ENCODE assay signal across 19 cellular contexts in genomic region chr11:36688132-36688531, GRCh38.
A peak's percentile ranks its signal among the peaks of the same experiment; 100 is the strongest.
DNase-seq lines count a peak whose midpoint lies in the region; ATAC-seq and TF ChIP-seq lines count a peak whose summit lies in the region.
"Had no signal": no experiment of that assay in that cellular context is flagged by ENCODE, and none has a peak within 500 bp of the region (broad histone marks: within the 10 kb centered on the region; RNA-seq: fewer than 3 reads in every experiment).

No MANE protein-coding gene starts in this region.

- ATAC-seq in DND-41 (ENCODE audit: insufficient read depth, low read depth) (no peak), mucosa of descending colon (peak; percentile 58), GM18858 (IDR thresholded peaks at IDR 0.05; ENCODE audit: unreplicated experiment) (no peak)
- ATAC-seq: A549; CD8-positive, alpha-beta T cell; GM12878 had no signal

- TF ChIP-seq CTCF in DND-41 (IDR thresholded peaks at IDR 0.05; ENCODE audit: borderline replicate concordance, extremely low read depth, low read length, poor library complexity, severe bottlenecking): no peak
- TF ChIP-seq CTCF in OCI-LY1 (IDR thresholded peaks at IDR 0.05; ENCODE audit: low read length): no peak
- no peak for TF ChIP-seq CTCF in mucosa of descending colon (IDR thresholded peaks at IDR 0.05)
- TF ChIP-seq CTCF in nephron progenitor cell (IDR thresholded peaks at IDR 0.05): no peak
- TF ChIP-seq CTCF in WERI-Rb-1 (IDR thresholded peaks at IDR 0.05; ENCODE audit: low read depth, low read length): no peak

- H3K9ac ChIP-seq in DND-41 (ENCODE audit: low read depth, low read length) (peak overlapping the region; percentile 44), OCI-LY1 (ENCODE audit: low read length) (no peak overlapping the region)
- H3K9ac ChIP-seq: BLaER1 treated with 17β-estradiol and CSF1 and Interleukin-3, amounts not matched to agents 10 nM and 100 nM had no signal

- DNase-seq in DND-41 (no peak), mucosa of descending colon (no peak), nephron progenitor cell (no peak), substantia nigra (lab: John Stamatoyannopoulos, UW) (no peak), WERI-Rb-1 (no peak), DMS79 (lab: John Stamatoyannopoulos, UW) (no peak)
- DNase-seq: AML-193; Caco-2; Calu3; CD4-positive, alpha-beta T cell; CD8-positive, alpha-beta T cell had no signal

- H3K27ac ChIP-seq in DND-41 (ENCODE audit: low read length) (peak overlapping the region; percentile 97), OCI-LY1 (ENCODE audit: low read depth, low read length, poor library complexity, severe bottlenecking) (peak overlapping the region; percentile 48), substantia nigra (ENCODE audit: low read depth, low read length, poor library complexity, severe bottlenecking) (no peak overlapping the region), WERI-Rb-1 (no peak overlapping the region)
- H3K27ac ChIP-seq: 22Rv1; A549; BLaER1 treated with 17β-estradiol and CSF1 and Interleukin-3, amounts not matched to agents 10 nM and 100 nM; C4-2B had no signal

- no peaks in the 10 kb centered on the region for H3K36me3 Mint-ChIP-seq in nephron progenitor cell (ENCODE audit: low read depth)
- H3K36me3 Mint-ChIP-seq: CD8-positive, alpha-beta T cell had no signal

- no peak overlapping the region for H3K4me3 ChIP-seq in DND-41 (ENCODE audit: low read depth in 1 of 2, low read length in 2 of 2)
- H3K4me3 ChIP-seq in OCI-LY1 (ENCODE audit: low read depth, low read length, poor library complexity, severe bottlenecking): no peak overlapping the region
- H3K4me3 ChIP-seq in mucosa of descending colon: no peak overlapping the region
- no peak overlapping the region for H3K4me3 ChIP-seq in WERI-Rb-1 (ENCODE audit: low read depth, low read length)
- H3K4me3 ChIP-seq: A549; BLaER1 treated with 17β-estradiol and CSF1 and Interleukin-3, amounts not matched to agents 10 nM and 100 nM; GM12878 had no signal

- H3K9me2 ChIP-seq in OCI-LY1 (ENCODE audit: low read depth, low read length): no peaks in the 10 kb centered on the region

- H3K4me2 ChIP-seq in DND-41 (ENCODE audit: insufficient read depth, low read length): 0 out of 2 replicates have a peak overlapping the region, but pooled peaks have one; percentile 13
- H3K4me2 ChIP-seq in OCI-LY1 (ENCODE audit: low read length): no peak overlapping the region; the same call in 1 of the 2 replicates
- H3K4me2 ChIP-seq: A549; BLaER1 treated with 17β-estradiol and CSF1 and Interleukin-3, amounts not matched to agents 10 nM and 100 nM had no signal

- H3F3A ChIP-seq in OCI-LY1 (ENCODE audit: insufficient read depth, low read length): no peaks in the 10 kb centered on the region

- peaks cover 14% of the 10 kb centered on the region for H3K27me3 Mint-ChIP-seq in nephron progenitor cell (ENCODE audit: low read depth, poor library complexity)

- no peak overlapping the region for H3K4me3 Mint-ChIP-seq in nephron progenitor cell
- H3K4me3 Mint-ChIP-seq: B cell; CD4-positive, alpha-beta T cell; CD8-positive, alpha-beta T cell had no signal

- H4K20me1 ChIP-seq in DND-41 (ENCODE audit: insufficient read depth, low read length) (no peaks in the 10 kb centered on the region), OCI-LY1 (ENCODE audit: insufficient read depth, low read length) (no peaks in the 10 kb centered on the region)
- H4K20me1 ChIP-seq: BLaER1 treated with 17β-estradiol and CSF1 and Interleukin-3, amounts not matched to agents 10 nM and 100 nM had no signal

- H3K36me3 ChIP-seq in DND-41 (ENCODE audit: insufficient read depth, low read length): no peaks in the 10 kb centered on the region
- H3K36me3 ChIP-seq in OCI-LY1 (ENCODE audit: insufficient read depth, low read length): no peaks in the 10 kb centered on the region
- no peaks in the 10 kb centered on the region for H3K36me3 ChIP-seq in mucosa of descending colon (ENCODE audit: low read depth)
- no peaks in the 10 kb centered on the region for H3K36me3 ChIP-seq in WERI-Rb-1
- H3K36me3 ChIP-seq: BLaER1 treated with 17β-estradiol and CSF1 and Interleukin-3, amounts not matched to agents 10 nM and 100 nM had no signal

- H2AFZ ChIP-seq in DND-41 (ENCODE audit: low read depth, low read length) (no peak overlapping the region), OCI-LY1 (ENCODE audit: low read length) (no peak overlapping the region)

- no peaks in the 10 kb centered on the region for H3K9me3 Mint-ChIP-seq in nephron progenitor cell
- H3K9me3 Mint-ChIP-seq: CD4-positive, alpha-beta T cell; CD8-positive, alpha-beta T cell had no signal

- intact Hi-C loops in mucosa of descending colon (cut with DNase I, micrococcal nuclease): no loop called here

- H3K4me1 Mint-ChIP-seq in nephron progenitor cell: peaks cover 15% of the 10 kb centered on the region
- H3K4me1 Mint-ChIP-seq: B cell had no signal

- H3K4me1 ChIP-seq in DND-41 (ENCODE audit: insufficient read depth, low read length) (peaks cover 100% of the 10 kb centered on the region), OCI-LY1 (ENCODE audit: insufficient read depth, low read length, severe bottlenecking) (peaks cover 80% of the 10 kb centered on the region), mucosa of descending colon (ENCODE audit: low read depth) (no peaks in the 10 kb centered on the region)
- H3K4me1 ChIP-seq: A549, Caco-2 had no signal

- H3K27ac Mint-ChIP-seq in nephron progenitor cell: peak overlapping the region; percentile 20
- H3K27ac Mint-ChIP-seq: B cell; CD4-positive, alpha-beta T cell; CD8-positive, alpha-beta T cell had no signal

- H3K79me2 ChIP-seq in DND-41 (ENCODE audit: insufficient read depth, low read length) (peaks cover 25% of the 10 kb centered on the region), OCI-LY1 (ENCODE audit: insufficient read depth, low read length) (no peaks in the 10 kb centered on the region)

- H3K9me3 ChIP-seq in DND-41 (ENCODE audit: insufficient read depth, low read length, severe bottlenecking) (no peaks in the 10 kb centered on the region), OCI-LY1 (ENCODE audit: low read length) (no peaks in the 10 kb centered on the region), mucosa of descending colon (no peaks in the 10 kb centered on the region), WERI-Rb-1 (ENCODE audit: severe bottlenecking) (no peaks in the 10 kb centered on the region)
- H3K9me3 ChIP-seq: A549; BLaER1 treated with 17β-estradiol and CSF1 and Interleukin-3, amounts not matched to agents 10 nM and 100 nM; Caco-2 had no signal

- H3K27me3 ChIP-seq in DND-41 (ENCODE audit: insufficient read depth, low read length, poor library complexity) (no peaks in the 10 kb centered on the region), OCI-LY1 (ENCODE audit: insufficient read depth, low read length) (no peaks in the 10 kb centered on the region), WERI-Rb-1 (ENCODE audit: insufficient read depth, low read depth, severe bottlenecking) (no peaks in the 10 kb centered on the region)
- H3K27me3 ChIP-seq: BLaER1 treated with 17β-estradiol and CSF1 and Interleukin-3, amounts not matched to agents 10 nM and 100 nM had no signal

Comparison
In these comparisons a context has a peak if more than half of its experiments do, and no peak if none do; other contexts are left out.
1. H3K27ac ChIP-seq: peak in DND-41 (single experiment) and OCI-LY1 (single experiment); none in substantia nigra (single experiment) and WERI-Rb-1 (single experiment).